ENCODE assay signal across 17 cellular contexts in genomic region chr10:42979730-42980467, GRCh38.
A peak's percentile ranks its signal among the peaks of the same experiment; 100 is the strongest.
DNase-seq lines count a peak whose midpoint lies in the region; ATAC-seq and TF ChIP-seq lines count a peak whose summit lies in the region.
"Had no signal": no experiment of that assay in that cellular context is flagged by ENCODE, and none has a peak within 500 bp of the region (broad histone marks: within the 10 kb centered on the region; RNA-seq: fewer than 3 reads in every experiment).

No MANE protein-coding gene starts in this region.

- intact Hi-C loops in activated naive CD4-positive, alpha-beta T cell treated with anti-CD3 and anti-CD28 coated beads for 36 hours (cut with micrococcal nuclease) = no loop called here
- intact Hi-C loops in stomach (cut with DNase I; ENCODE audit: low total_unique reads) = no loop called here

- H3K27me3 Mint-ChIP-seq in activated naive CD4-positive, alpha-beta T cell treated with anti-CD3 and anti-CD28 coated beads for 36 hours (ENCODE audit: low read depth) = no peaks in the 10 kb centered on the region

- CTCF ChIA-PET in activated naive CD4-positive, alpha-beta T cell treated with anti-CD3 and anti-CD28 coated beads for 36 hours (lab: Charles Lee) = no interaction called here

- H3K27ac ChIP-seq in stomach = peak overlapping the region in 2 of 5 donors; percentile 18 to 21
- H3K27ac ChIP-seq: body of pancreas, hepatocyte had no signal

- TF ChIP-seq EP300 in stomach (IDR thresholded peaks at IDR 0.05) = no peak

- no peak for TF ChIP-seq CTCF in stomach (IDR thresholded peaks at IDR 0.05)

- H3K4me3 ChIP-seq in stomach = no peak overlapping the region
- H3K4me3 ChIP-seq: body of pancreas, hepatocyte had no signal

- no peak overlapping the region for H3K4me3 Mint-ChIP-seq in activated naive CD4-positive, alpha-beta T cell treated with anti-CD3 and anti-CD28 coated beads for 36 hours

- H3K4me1 ChIP-seq in stomach = peaks cover 0 to 17% (median 7%) of the 10 kb centered on the region in 4 donors
- H3K4me1 ChIP-seq: body of pancreas had no signal

- WGBS in stomach, 5 donors = 72 to 80% (median 77%) methylated on average over 11 to 12 of the region's 12 CpGs

- H3K27me3 ChIP-seq in stomach = no peaks in the 10 kb centered on the region
- H3K27me3 ChIP-seq: body of pancreas, hepatocyte had no signal

- peak; percentile 2 for DNase-seq in activated naive CD4-positive, alpha-beta T cell treated with anti-CD3 and anti-CD28 coated beads, Interleukin-2, amount 50 U/mL, for 16 hours
- DNase-seq in activated naive CD4-positive, alpha-beta T cell treated with anti-CD3 and anti-CD28 coated beads for 36 hours = no peak
- DNase-seq in NCI-H748 treated with DMSO at 0.1 percent for 48 hours (lab: John Stamatoyannopoulos, UW) (peak; percentile 48), left lobe of liver (ENCODE audit: low spot score) (peak; percentile 37), stomach (peak; percentile 16), T1000 (lab: John Stamatoyannopoulos, UW) (no peak), T-helper 2 cell (no peak)
- DNase-seq: activated CD4-positive, alpha-beta T cell treated with anti-CD3 and anti-CD28 coated beads, Interleukin-2, amount 50 U/mL, for 4 hours; GF-D8; NCI-H2029; retina; stimulated activated CD4-positive, alpha-beta T cell treated with anti-CD3 and anti-CD28 coated beads, Interleukin-1b, Interleukin-23, amount 100 ng/mL, for 48 hours; T-helper 9 cell had no signal

- TF ChIP-seq POLR2A in stomach (IDR thresholded peaks at IDR 0.05) = no peak

- no peaks in the 10 kb centered on the region for H3K9me3 Mint-ChIP-seq in activated naive CD4-positive, alpha-beta T cell treated with anti-CD3 and anti-CD28 coated beads for 36 hours

- H3K27ac Mint-ChIP-seq in activated naive CD4-positive, alpha-beta T cell treated with anti-CD3 and anti-CD28 coated beads for 36 hours = no peak overlapping the region

- H3K4me1 Mint-ChIP-seq in activated naive CD4-positive, alpha-beta T cell treated with anti-CD3 and anti-CD28 coated beads for 36 hours (ENCODE audit: low read depth) = no peaks in the 10 kb centered on the region

- no peaks in the 10 kb centered on the region for H3K36me3 ChIP-seq in stomach

- no peaks in the 10 kb centered on the region for H3K9me3 ChIP-seq in stomach
- H3K9me3 ChIP-seq: body of pancreas had no signal

- no peaks in the 10 kb centered on the region for H3K36me3 Mint-ChIP-seq in activated naive CD4-positive, alpha-beta T cell treated with anti-CD3 and anti-CD28 coated beads for 36 hours (ENCODE audit: low read depth)

- ATAC-seq in left lobe of liver (no peak), GM21360 (IDR thresholded peaks at IDR 0.05; ENCODE audit: unreplicated experiment) (no peak)
- ATAC-seq: body of pancreas, left colon had no signal

Comparison
In these comparisons a context has a peak if more than half of its experiments do, and no peak if none do; other contexts are left out.
1. DNase-seq: peak in activated naive CD4-positive, alpha-beta T cell treated with anti-CD3 and anti-CD28 coated beads, Interleukin-2, amount 50 U/mL, for 16 hours (single experiment), NCI-H748 treated with DMSO at 0.1 percent for 48 hours (single experiment), left lobe of liver (single experiment) and stomach (single experiment); none in activated naive CD4-positive, alpha-beta T cell treated with anti-CD3 and anti-CD28 coated beads for 36 hours (single experiment), T1000 (single experiment) and T-helper 2 cell (0 of 5).